In genomic region chr18:69820538-69820937, GRCh38 we compare ENCODE assay signal across 28 cellular contexts.
"Had no signal": no experiment of that assay in that cellular context is flagged by ENCODE, and none has a peak within 500 bp of the region (broad histone marks: within the 10 kb centered on the region; RNA-seq: fewer than 3 reads in every experiment).

No MANE protein-coding gene starts in this region.

- H3K27ac ChIP-seq: colonic mucosa, coronary artery, dorsolateral prefrontal cortex, epithelial cell of prostate, esophagus muscularis mucosa, esophagus squamous epithelium, foreskin keratinocyte, gastrocnemius medialis, gastroesophageal sphincter, heart left ventricle, heart right ventricle, hepatocyte had no signal

- H3K79me2 ChIP-seq: hepatocyte had no signal

- DNase-seq: colonic mucosa; cortex of kidney; dermis blood vessel endothelial cell; dorsolateral prefrontal cortex; effector CD4-positive, alpha-beta T cell; effector CD8-positive, alpha-beta T cell; effector memory CD4-positive, alpha-beta T cell; effector memory CD8-positive, alpha-beta T cell; endodermal cell; erythroblast; esophagus squamous epithelium; foreskin fibroblast; foreskin keratinocyte; foreskin melanocyte; gastrocnemius medialis; glutamatergic neuron; heart left ventricle; heart right ventricle had no signal

- H2AFZ ChIP-seq: hepatocyte had no signal

- H3K4me3 ChIP-seq: colonic mucosa, coronary artery, dorsolateral prefrontal cortex, esophagus muscularis mucosa, esophagus squamous epithelium, gastrocnemius medialis, gastroesophageal sphincter, heart left ventricle, heart right ventricle, hepatocyte had no signal

- H3K4me1 ChIP-seq: colonic mucosa, esophagus muscularis mucosa, esophagus squamous epithelium, foreskin keratinocyte, gastrocnemius medialis, gastroesophageal sphincter, heart left ventricle, heart right ventricle had no signal

- H3K4me2 ChIP-seq: hepatocyte had no signal

- H3K27me3 ChIP-seq: colonic mucosa, dorsolateral prefrontal cortex, esophagus muscularis mucosa, esophagus squamous epithelium, foreskin keratinocyte, gastrocnemius medialis, gastroesophageal sphincter, heart left ventricle, heart right ventricle, hepatocyte had no signal

- ATAC-seq: effector memory CD8-positive, alpha-beta T cell; esophagus mucosa; foreskin keratinocyte; gastrocnemius medialis; gastroesophageal sphincter; heart left ventricle; heart right ventricle had no signal

- H3K9me3 ChIP-seq: colonic mucosa, esophagus muscularis mucosa, esophagus squamous epithelium, gastrocnemius medialis, gastroesophageal sphincter had no signal

- H3K36me3 ChIP-seq: colonic mucosa, esophagus muscularis mucosa, esophagus squamous epithelium, gastrocnemius medialis, gastroesophageal sphincter, heart left ventricle, heart right ventricle had no signal

- FAIRE-seq: colon, endometrium, endothelial cell of umbilical vein, frontal cortex had no signal
